In the genomic region with DNA sequence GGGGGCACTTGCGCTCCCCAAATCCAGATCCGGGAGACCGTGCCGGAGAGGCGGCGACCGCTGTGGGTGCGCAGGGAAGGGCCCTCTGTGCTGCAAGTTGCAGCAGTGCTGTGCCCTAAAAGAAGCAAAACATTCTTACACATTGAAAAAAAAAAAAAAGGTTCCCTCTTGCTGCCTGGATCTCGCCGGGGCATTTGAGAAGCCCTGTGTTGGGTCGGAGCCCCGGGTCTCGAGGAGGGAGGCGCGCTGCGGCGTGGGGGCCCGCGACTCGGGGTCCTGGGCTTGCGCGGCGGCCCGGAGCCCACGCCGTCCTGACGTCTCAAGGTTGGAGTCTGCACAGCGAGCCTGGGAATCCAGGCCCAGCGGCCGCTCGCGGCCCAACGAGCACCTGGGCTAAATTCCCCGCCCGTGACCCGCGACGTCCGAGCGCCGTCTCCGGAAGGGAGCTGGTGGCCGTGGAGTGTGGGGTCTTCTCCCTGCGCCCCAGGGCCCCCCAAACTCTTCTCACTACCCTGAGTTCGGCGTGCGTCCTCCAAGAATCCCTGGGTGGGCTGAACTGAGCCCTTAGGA, we compare ENCODE assay signal across 8 cellular contexts.
DNase-seq lines count a peak whose midpoint lies in the region; ATAC-seq and TF ChIP-seq lines count a peak whose summit lies in the region.

No MANE protein-coding gene starts in this region.

- H3K4me3 ChIP-seq in RWPE2 (ENCODE audit: severe bottlenecking) (peak overlapping the region; percentile 72), fibroblast of mammary gland (ENCODE audit: control insufficient read depth, low read depth, low read length) (peak overlapping the region; percentile 66), neutrophil (ENCODE audit: low read depth in 1 of 2, low read length in 1 of 2) (peak overlapping the region; percentile 80 to 83)

- H3K9me3 ChIP-seq in ES-I3 (ENCODE audit: control insufficient read depth, insufficient read depth, low read length) (no peaks in the 10 kb centered on the region), RWPE2 (ENCODE audit: severe bottlenecking) (no peaks in the 10 kb centered on the region), neutrophil (no peaks in the 10 kb centered on the region)

- TF ChIP-seq CTCF in RWPE2 (IDR thresholded peaks at IDR 0.05; ENCODE audit: poor library complexity, severe bottlenecking) (peak; percentile 73), fibroblast of mammary gland (conservative IDR thresholded peaks at IDR 0.05; ENCODE audit: control insufficient read depth, insufficient read depth, low read depth, low read length) (no peak), neutrophil (IDR thresholded peaks at IDR 0.05) (no peak)

- H3K27ac ChIP-seq in RWPE2 (ENCODE audit: poor library complexity, severe bottlenecking) (peak overlapping the region; percentile 89), neutrophil (peak overlapping the region; percentile 94)

- DNase-seq in RWPE2 (ENCODE audit: low spot score) (no peak), fibroblast of mammary gland (ENCODE audit: low read depth) (peak; percentile 59), NCI-H526 treated with DMSO at 0.1 percent for 48 hours (lab: John Stamatoyannopoulos, UW) (no peak), middle frontal gyrus (ENCODE audit: extremely low spot score, low spot score) (no peak)

- H3K4me1 ChIP-seq in ES-I3 (ENCODE audit: insufficient read depth, low read length) (peaks cover 3% of the 10 kb centered on the region), RWPE2 (ENCODE audit: insufficient read depth, poor library complexity, severe bottlenecking) (peaks cover 5% of the 10 kb centered on the region), neutrophil (ENCODE audit: control insufficient read depth in 1 of 2, insufficient read depth in 1 of 2, low read depth in 1 of 2, low read length in 1 of 2) (peaks cover 26% of the 10 kb centered on the region in 2 experiments)

- H3K9ac ChIP-seq in ES-I3 (ENCODE audit: low read depth, low read length) = peak overlapping the region; percentile 78

- H3K27me3 ChIP-seq in RWPE2 (ENCODE audit: insufficient read depth, poor library complexity, severe bottlenecking) (no peaks in the 10 kb centered on the region), neutrophil (peaks cover 21% of the 10 kb centered on the region)

- ATAC-seq in RWPE2 (ENCODE audit: low read depth) (peak; percentile 12), HG03097 (IDR thresholded peaks at IDR 0.05; ENCODE audit: low FRiP score, unreplicated experiment) (no peak), GM19023 (IDR thresholded peaks at IDR 0.05; ENCODE audit: unreplicated experiment) (no peak)

- H3K36me3 ChIP-seq in ES-I3 (ENCODE audit: insufficient read depth, low read length) = no peaks in the 10 kb centered on the region
- peaks cover 10% of the 10 kb centered on the region for H3K36me3 ChIP-seq in RWPE2 (ENCODE audit: low read depth)
- no peaks in the 10 kb centered on the region for H3K36me3 ChIP-seq in neutrophil
